ENCODE assay signal across 15 cellular contexts in genomic region chr4:174198396-174199179, GRCh38.
DNase-seq lines count a peak whose midpoint lies in the region; ATAC-seq, FAIRE-seq and TF ChIP-seq lines count a peak whose summit lies in the region.
"Had no signal": no experiment of that assay in that cellular context is flagged by ENCODE, and none has a peak within 500 bp of the region (broad histone marks: within the 10 kb centered on the region; RNA-seq: fewer than 3 reads in every experiment).

No MANE protein-coding gene starts in this region.

- H3K4me3 ChIP-seq in BE2C (ENCODE audit: low read depth, low read length) (peak overlapping the region; percentile 58), K562 (no peak overlapping the region), testis (no peak overlapping the region)

- DNase-seq in BE2C: peak; percentile 86
- peak; percentile 65 for DNase-seq in NCI-H69 (lab: John Stamatoyannopoulos, UW)
- peak in 3 of 4 experiments; percentile 16 to 80 (median 63) for DNase-seq in K562 (ENCODE audit: extremely low read depth in 1 of 4, low spot score in 3 of 4)
- DNase-seq in mesothelial cell of epicardium (ENCODE audit: low spot score in 2 of 2, unreplicated experiment in 2 of 2): no peak
- DNase-seq in SIG-M5 (lab: John Stamatoyannopoulos, UW): no peak
- no peak for DNase-seq in testis
- DNase-seq in caudate nucleus (lab: John Stamatoyannopoulos, UW): no peak
- DNase-seq: activated CD4-positive, alpha-beta T cell treated with anti-CD3 and anti-CD28 coated beads for 4 hours; activated naive CD4-positive, alpha-beta T cell; endodermal cell; islet precursor cell; stimulated activated CD4-positive, alpha-beta T cell treated with anti-CD3 and anti-CD28 coated beads, Interleukin-1b, Interleukin-23, amount 100 ng/mL, for 48 hours; stimulated activated naive CD4-positive, alpha-beta T cell treated with Interleukin-2 at 50 U/mL for 16 hours had no signal

- intact Hi-C loops in K562 (cut with micrococcal nuclease) (no loop called here), testis (cut with DNase I; ENCODE audit: low total_unique reads) (no loop called here)

- no peaks in the 10 kb centered on the region for H3K9me1 ChIP-seq in K562 (ENCODE audit: control insufficient read depth, insufficient read depth, low read length)

- WGBS in K562 (ENCODE audit: insufficient coverage, low coverage, missing lambda C conversion rate): 18% methylated on average over 5 of the region's 5 CpGs
- WGBS in testis, 2 donors: 65 to 70% methylated on average over 5 of the region's 5 CpGs

- no peaks in the 10 kb centered on the region for H4K20me1 ChIP-seq in K562 (replicated peaks; ENCODE audit: control insufficient read depth, insufficient read depth, low read length)

- peaks cover 10% of the 10 kb centered on the region for H3K9me3 Mint-ChIP-seq in mesothelial cell of epicardium

- H2AFZ ChIP-seq in K562 (ENCODE audit: low read depth, low read length): peak overlapping the region; percentile 96

- CTCF ChIA-PET in K562 (lab: Yijun Ruan, JAX; ENCODE audit: low intra/inter-chr PET ratio): interaction anchor here (0.6 kb wide), 1 partner anchor 36 kb away, joined by 3 read pairs; no protein-coding TSS in a partner anchor

- in situ Hi-C loops in K562 (cut with MboI): no loop called here

- no peak for TF ChIP-seq RAD21 in K562 (CRISPR knock-in tag; conservative IDR thresholded peaks at IDR 0.05 in 1 of 2, IDR thresholded peaks at IDR 0.05 in 1 of 2)

- H3K4me1 ChIP-seq in BE2C (peaks cover 22% of the 10 kb centered on the region), K562 (replicated peaks in 1 of 2; ENCODE audit: control insufficient read depth in 2 of 2, insufficient read depth in 2 of 2, low read length in 2 of 2) (peaks cover 0 to 26% of the 10 kb centered on the region in 2 experiments; a peak in 2 of 5 replicates), testis (no peaks in the 10 kb centered on the region)

- FAIRE-seq in K562 (lab: Jason Lieb, UNC): peak; percentile 67

- H3K27me3 ChIP-seq in BE2C: no peaks in the 10 kb centered on the region
- H3K27me3 ChIP-seq in K562 (ENCODE audit: control insufficient read depth in 2 of 2, insufficient read depth in 2 of 2, low read length in 2 of 2): no peaks in the 10 kb centered on the region
- H3K27me3 ChIP-seq in testis: no peaks in the 10 kb centered on the region

- no peak for TF ChIP-seq EP300 in K562 (IDR thresholded peaks at IDR 0.05; ENCODE audit: low read length)

- H3K4me1 Mint-ChIP-seq in mesothelial cell of epicardium: peaks cover 37% of the 10 kb centered on the region
- H3K4me1 Mint-ChIP-seq: endodermal cell had no signal

- H3K79me2 ChIP-seq in K562 (ENCODE audit: control insufficient read depth, insufficient read depth, low read length): no peaks in the 10 kb centered on the region

- H3K27me3 Mint-ChIP-seq in mesothelial cell of epicardium (ENCODE audit: low read depth): peaks cover 12% of the 10 kb centered on the region

- peak overlapping the region; percentile 57 for H3K27ac Mint-ChIP-seq in mesothelial cell of epicardium
- H3K27ac Mint-ChIP-seq: endodermal cell had no signal

- TF ChIP-seq POLR2A in K562 (conservative IDR thresholded peaks at IDR 0.05) (no peak), testis (IDR thresholded peaks at IDR 0.05) (no peak)

- ATAC-seq in K562 (peak; percentile 83), GM18498 (IDR thresholded peaks at IDR 0.05; ENCODE audit: unreplicated experiment) (no peak)

- H3K9me3 ChIP-seq in BE2C (no peaks in the 10 kb centered on the region), K562 (replicated peaks; ENCODE audit: control insufficient read depth, insufficient read depth, low read depth, low read length) (no peaks in the 10 kb centered on the region), testis (no peaks in the 10 kb centered on the region)

- H3K4me3 Mint-ChIP-seq in mesothelial cell of epicardium: no peak overlapping the region
- H3K4me3 Mint-ChIP-seq: endodermal cell had no signal

- TF ChIP-seq CTCF in BE2C (IDR thresholded peaks at IDR 0.05; ENCODE audit: low read depth, low read length) (no peak), K562 (IDR thresholded peaks at IDR 0.05 in 2 of 3, conservative IDR thresholded peaks at IDR 0.05 in 1 of 3; ENCODE audit: insufficient read depth in 2 of 3, low read depth in 1 of 3, low read length in 3 of 3) (no peak), mesothelial cell of epicardium (IDR thresholded peaks at IDR 0.05; ENCODE audit: unreplicated experiment) (no peak), testis (IDR thresholded peaks at IDR 0.05) (no peak)

- no TSS peak for BruUV-seq in K562 (replicated peaks; lab: Mats Ljungman, UMichigan)

- peak overlapping the region; percentile 70 for H3K4me2 ChIP-seq in K562 (ENCODE audit: insufficient read depth, low read length)

- H3K36me3 Mint-ChIP-seq in mesothelial cell of epicardium: no peaks in the 10 kb centered on the region

- POLR2A ChIA-PET in K562 (lab: Yijun Ruan, JAX): no interaction called here

- H3K36me3 ChIP-seq in BE2C: no peaks in the 10 kb centered on the region
- H3K36me3 ChIP-seq in K562 (ENCODE audit: control insufficient read depth, insufficient read depth, low read length): no peaks in the 10 kb centered on the region
- no peaks in the 10 kb centered on the region for H3K36me3 ChIP-seq in testis (ENCODE audit: low read depth, missing control alignments)

- peak overlapping the region; percentile 73 for H3K27ac ChIP-seq in K562 (ENCODE audit: extremely low read depth, low read depth, low read length)
- H3K27ac ChIP-seq in testis: no peak overlapping the region
- no peak overlapping the region for H3K27ac ChIP-seq in caudate nucleus (ENCODE audit: low read depth, low read length)
- H3K27ac ChIP-seq: HL-60 had no signal

- peak overlapping the region in 1 of 2 experiments; percentile 55; a peak in 2 of 4 replicates for H3K9ac ChIP-seq in K562 (ENCODE audit: insufficient read depth in 1 of 2, low read depth in 2 of 2, low read length in 2 of 2)

TF ChIP-seq in K562, 482 proteins besides CTCF, POLR2A, EP300 and RAD21 (continues in another document):
- TF ChIP-seq ZC3H11A (IDR thresholded peaks at IDR 0.05; ENCODE audit: low read depth, low read length) (no peak), NFIC (IDR thresholded peaks at IDR 0.05) (peak; percentile 41; the same call in 1 of the 2 replicates), FOXP1 (CRISPR knock-in tag; IDR thresholded peaks at IDR 0.05) (no peak), PCBP1 (IDR thresholded peaks at IDR 0.05; ENCODE audit: low read depth, low read length, poor library complexity, severe bottlenecking) (no peak), CREM (IDR thresholded peaks at IDR 0.05; ENCODE audit: low read depth) (peak; percentile 50), C11orf30 (IDR thresholded peaks at IDR 0.05; ENCODE audit: low read depth) (peak; percentile 79; the same call in 1 of the 2 replicates), NFIX (CRISPR knock-in tag; IDR thresholded peaks at IDR 0.05; ENCODE audit: low read depth) (no peak), TBP (optimal IDR thresholded peaks at IDR 0.05; ENCODE audit: low read depth, low read length) (no peak), ZBTB43 (CRISPR knock-in tag; IDR thresholded peaks at IDR 0.05) (no peak), SIN3A (IDR thresholded peaks at IDR 0.05; ENCODE audit: borderline replicate concordance in 2 of 2, control insufficient read depth in 1 of 2, low read depth in 2 of 2, low read length in 2 of 2) (no peak), TEAD4 (IDR thresholded peaks at IDR 0.05; ENCODE audit: low read length) (peak; percentile 28; the same call in 1 of the 2 replicates), TEAD4 (CRISPR knock-in tag; IDR thresholded peaks at IDR 0.05; ENCODE audit: borderline replicate concordance) (no peak), ZFP1 (CRISPR knock-in tag; IDR thresholded peaks at IDR 0.05) (no peak), ARID2 (IDR thresholded peaks at IDR 0.05) (no peak), CHD2 (IDR thresholded peaks at IDR 0.05; ENCODE audit: low read depth, low read length) (no peak), HMBOX1 (IDR thresholded peaks at IDR 0.05) (peak; percentile 71; the same call in 1 of the 2 replicates)
- TF ChIP-seq, protein P1, sequence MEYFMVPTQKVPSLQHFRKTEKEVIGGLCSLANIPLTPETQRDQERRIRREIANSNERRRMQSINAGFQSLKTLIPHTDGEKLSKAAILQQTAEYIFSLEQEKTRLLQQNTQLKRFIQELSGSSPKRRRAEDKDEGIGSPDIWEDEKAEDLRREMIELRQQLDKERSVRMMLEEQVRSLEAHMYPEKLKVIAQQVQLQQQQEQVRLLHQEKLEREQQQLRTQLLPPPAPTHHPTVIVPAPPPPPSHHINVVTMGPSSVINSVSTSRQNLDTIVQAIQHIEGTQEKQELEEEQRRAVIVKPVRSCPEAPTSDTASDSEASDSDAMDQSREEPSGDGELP (CRISPR knock-in tag; IDR thresholded peaks at IDR 0.05; ENCODE audit: borderline replicate concordance): no peak

Comparison
In these comparisons a context has a peak if more than half of its experiments do, and no peak if none do; other contexts are left out.
1. DNase-seq: peak in BE2C (single experiment), NCI-H69 (single experiment) and K562 (3 of 4); none in mesothelial cell of epicardium (0 of 2), SIG-M5 (single experiment), testis (single experiment) and caudate nucleus (0 of 61).